Comparison of ENCODE assay signal across 17 cellular contexts in genomic region chr6:151963001-151963400, GRCh38.
A peak's percentile ranks its signal among the peaks of the same experiment; 100 is the strongest.
DNase-seq lines count a peak whose midpoint lies in the region; ATAC-seq, FAIRE-seq and TF ChIP-seq lines count a peak whose summit lies in the region.
"Had no signal": no experiment of that assay in that cellular context is flagged by ENCODE, and none has a peak within 500 bp of the region (broad histone marks: within the 10 kb centered on the region; RNA-seq: fewer than 3 reads in every experiment).

No MANE protein-coding gene starts in this region.

- WGBS in prostate gland: 40% methylated on average over 2 of the region's 2 CpGs

- ATAC-seq in PC-3: no peak
- ATAC-seq: GM23338 had no signal

- H3K27ac ChIP-seq in PC-3 (ENCODE audit: low read length) (no peak overlapping the region), prostate gland (no peak overlapping the region)

- H3K27me3 ChIP-seq in PC-3 (ENCODE audit: low read length) (no peaks in the 10 kb centered on the region), prostate gland (replicated peaks; ENCODE audit: insufficient read depth) (no peaks in the 10 kb centered on the region)

- H3K9me2 ChIP-seq in PC-3 (replicated peaks; ENCODE audit: low read length): no peaks in the 10 kb centered on the region

- no peak for TF ChIP-seq CTCF in AG10803 (conservative IDR thresholded peaks at IDR 0.05; ENCODE audit: low read length)
- TF ChIP-seq CTCF in PC-3 (conservative IDR thresholded peaks at IDR 0.05; ENCODE audit: low read depth, low read length): no peak
- TF ChIP-seq CTCF in prostate gland (IDR thresholded peaks at IDR 0.05): no peak

- intact Hi-C loops in PC-3 (cut with micrococcal nuclease): no loop called here
- intact Hi-C loops in prostate gland (cut with DNase I): no loop called here

- DNase-seq in AG10803 (ENCODE audit: low read depth) (peak; percentile 66), EL (peak; percentile 17), PC-3 (no peak), fibroblast of peridontal ligament (ENCODE audit: extremely low read depth) (peak; percentile 62), prostate gland (ENCODE audit: low spot score) (no peak), NCI-H1092 (lab: John Stamatoyannopoulos, UW) (no peak), GM19239 (ENCODE audit: insufficient read length, low spot score) (no peak), anterior cingulate cortex (lab: John Stamatoyannopoulos, UW) (no peak)
- DNase-seq: C1 segment of cervical spinal cord; CD4-positive, alpha-beta T cell; DMS 273 treated with DMSO at 0.1 percent for 48 hours; DMS79; GDM1; H9; KG1 had no signal

- FAIRE-seq in GM19239 (lab: Jason Lieb, UNC): no peak
- FAIRE-seq: A204.1 had no signal

- no peak overlapping the region for H3K9ac ChIP-seq in PC-3 (ENCODE audit: low read length)

- H3K4me1 ChIP-seq in PC-3 (ENCODE audit: insufficient read depth, low read length) (peaks cover 22% of the 10 kb centered on the region), prostate gland (replicated peaks) (no peaks in the 10 kb centered on the region)

- H3K36me3 ChIP-seq in PC-3 (ENCODE audit: low read depth, low read length): no peaks in the 10 kb centered on the region
- no peaks in the 10 kb centered on the region for H3K36me3 ChIP-seq in prostate gland

- H3F3A ChIP-seq in PC-3 (ENCODE audit: low read length, unreplicated experiment): no peaks in the 10 kb centered on the region

- peak overlapping the region; percentile 34; the same call in 1 of the 2 replicates for H3K4me2 ChIP-seq in PC-3 (ENCODE audit: low read length)
- H3K4me2 ChIP-seq: GM23338 had no signal

- POLR2A ChIA-PET in PC-3 (lab: Charles Lee; ENCODE audit: unreplicated experiment): no interaction called here

- CTCF ChIA-PET in PC-3 (lab: Charles Lee): no interaction called here

- H3K79me2 ChIP-seq in PC-3 (ENCODE audit: low read length): no peaks in the 10 kb centered on the region

- H3K4me3 ChIP-seq in AG10803 (ENCODE audit: low read length): no peak overlapping the region
- no peak overlapping the region for H3K4me3 ChIP-seq in PC-3 (ENCODE audit: low read length)
- no peak overlapping the region for H3K4me3 ChIP-seq in prostate gland
- H3K4me3 ChIP-seq: GM23338 had no signal

- H2AFZ ChIP-seq in PC-3 (ENCODE audit: low read length): 0 out of 2 replicates have a peak overlapping the region, but pooled peaks have one; percentile 25
- H2AFZ ChIP-seq: GM23338 had no signal

- no TSS peak for BruUV-seq in PC-3 (replicated peaks; lab: Mats Ljungman, UMichigan)

- TF ChIP-seq POLR2A in prostate gland (IDR thresholded peaks at IDR 0.05): no peak

- H3K9me3 ChIP-seq in PC-3 (ENCODE audit: low read length) (no peaks in the 10 kb centered on the region), prostate gland (no peaks in the 10 kb centered on the region)

- no peaks in the 10 kb centered on the region for H4K20me1 ChIP-seq in PC-3 (ENCODE audit: low read length)

Comparison
In these comparisons a context has a peak if more than half of its experiments do, and no peak if none do; other contexts are left out.
1. DNase-seq: peak in AG10803 (single experiment), EL (single experiment) and fibroblast of peridontal ligament (single experiment); none in PC-3 (single experiment), prostate gland (single experiment), NCI-H1092 (single experiment), GM19239 (single experiment) and anterior cingulate cortex (0 of 58).